ENCODE assay signal across 3 cellular contexts in the genomic region with DNA sequence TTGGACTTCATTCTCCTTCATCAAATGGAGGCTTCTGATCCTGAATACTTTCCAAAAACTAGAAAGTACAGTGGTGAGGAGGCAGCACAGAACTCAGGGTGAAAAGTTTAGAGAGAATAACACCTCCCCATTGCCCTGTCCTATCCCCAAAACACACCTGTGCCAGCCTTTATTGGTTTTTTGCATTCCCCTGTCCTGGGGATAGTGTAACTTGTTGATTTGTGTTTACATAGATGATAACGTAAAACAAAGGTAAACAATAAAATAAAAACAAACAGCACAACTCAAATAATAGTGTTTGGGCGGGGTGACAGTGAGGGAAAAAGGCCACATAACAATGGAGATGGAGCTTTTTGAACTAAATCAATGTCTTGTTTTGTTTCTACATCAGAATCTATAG.
"Had no signal": no experiment of that assay in that cellular context is flagged by ENCODE, and none has a peak within 500 bp of the region (broad histone marks: within the 10 kb centered on the region; RNA-seq: fewer than 3 reads in every experiment).

No MANE protein-coding gene starts in this region.

- H3K4me3 ChIP-seq: GM12878 had no signal

- DNase-seq: GDM1, GF-D8 had no signal

- ATAC-seq: GM12878 had no signal
